In genomic region chr20:39876974-39877615, GRCh38 we compare ENCODE assay signal across 20 cellular contexts.
A peak's percentile ranks its signal among the peaks of the same experiment; 100 is the strongest.
DNase-seq lines count a peak whose midpoint lies in the region; ATAC-seq, FAIRE-seq and TF ChIP-seq lines count a peak whose summit lies in the region.
"Had no signal": no experiment of that assay in that cellular context is flagged by ENCODE, and none has a peak within 500 bp of the region (broad histone marks: within the 10 kb centered on the region; RNA-seq: fewer than 3 reads in every experiment).

No MANE protein-coding gene starts in this region.

- peak; percentile 70 for DNase-seq in DMS153 treated with DMSO at 0.1 percent for 48 hours (lab: John Stamatoyannopoulos, UW; ENCODE audit: unreplicated experiment)
- DNase-seq in NCI-H128 (lab: John Stamatoyannopoulos, UW; ENCODE audit: unreplicated experiment): peak; percentile 77
- peak; percentile 51 to 73 for DNase-seq in NCI-H446 (lab: John Stamatoyannopoulos, UW)
- no peak for DNase-seq in endodermal cell
- DNase-seq in HTR-8/SVneo (ENCODE audit: insufficient read length, low spot score): no peak
- no peak for DNase-seq in HFFc6
- no peak for DNase-seq in GM19238 (ENCODE audit: insufficient read length, low spot score)
- DNase-seq: activated CD4-positive, CD25-positive, alpha-beta regulatory T cell treated with anti-CD3 and anti-CD28 coated beads, Interleukin-2, amount 50 U/mL, for 72 hours; activated gamma-delta T cell treated with Interleukin-2 at 50 U/mL for 16 hours; anterior cingulate cortex; CD4-positive, alpha-beta T cell; heart left ventricle; NCI-H1694 treated with DMSO at 0.1 percent for 48 hours; SIG-M5 had no signal

- no peak overlapping the region for H3K9ac ChIP-seq in endodermal cell (ENCODE audit: extremely low read depth, low read length, poor library complexity, severe bottlenecking)

- peaks cover 2% of the 10 kb centered on the region for H3K9me3 Mint-ChIP-seq in endodermal cell
- H3K9me3 Mint-ChIP-seq in HFFc6: no peaks in the 10 kb centered on the region
- H3K9me3 Mint-ChIP-seq: T-helper 2 cell treated with Interferon-gamma antibody and Interleukin-4, amounts not matched to agents 5 μg/mL and 100 μg/mL, for 36 hours had no signal

- H3K4me3 Mint-ChIP-seq in endodermal cell (no peak overlapping the region), HFFc6 (no peak overlapping the region)
- H3K4me3 Mint-ChIP-seq: CD4-positive, alpha-beta T cell; mesothelial cell of epicardium; T-helper 2 cell treated with Interferon-gamma antibody and Interleukin-4, amounts not matched to agents 5 μg/mL and 100 μg/mL, for 36 hours had no signal

- no peak overlapping the region for H3K4me3 ChIP-seq in endodermal cell (ENCODE audit: low read length)
- H3K4me3 ChIP-seq: heart left ventricle, K562 had no signal

- H3K27ac Mint-ChIP-seq in endodermal cell (no peak overlapping the region), HFFc6 (no peak overlapping the region)
- H3K27ac Mint-ChIP-seq: CD4-positive, alpha-beta T cell; mesothelial cell of epicardium; T-helper 2 cell treated with Interferon-gamma antibody and Interleukin-4, amounts not matched to agents 5 μg/mL and 100 μg/mL, for 36 hours had no signal

- no peaks in the 10 kb centered on the region for H3K36me3 ChIP-seq in endodermal cell (ENCODE audit: control insufficient read depth, insufficient read depth, low read length)
- H3K36me3 ChIP-seq: heart left ventricle had no signal

- 86 to 93% methylated on average over 7 to 10 of the region's 10 CpGs for WGBS in endodermal cell (ENCODE audit: insufficient coverage in 1 of 2, insufficient read length in 1 of 2), 2 experiments

- peaks cover 7% of the 10 kb centered on the region for H3K27me3 ChIP-seq in endodermal cell (ENCODE audit: control insufficient read depth, insufficient read depth, low read length, poor library complexity, severe bottlenecking)

- H3K9me3 ChIP-seq in endodermal cell (ENCODE audit: control insufficient read depth, low read length): peaks cover 7% of the 10 kb centered on the region

- ATAC-seq in GM21825 (IDR thresholded peaks at IDR 0.05; ENCODE audit: unreplicated experiment): no peak
- ATAC-seq: heart left ventricle, K562, sciatic nerve had no signal

- H3K27ac ChIP-seq in endodermal cell (ENCODE audit: low read depth, low read length): peak overlapping the region; percentile 16
- H3K27ac ChIP-seq: heart left ventricle had no signal

- TF ChIP-seq CTCF in endodermal cell (conservative IDR thresholded peaks at IDR 0.05): no peak
- TF ChIP-seq CTCF in HFFc6 (IDR thresholded peaks at IDR 0.05): no peak

- H3K4me1 ChIP-seq in endodermal cell (ENCODE audit: control insufficient read depth, insufficient read depth, low read length): peaks cover 18% of the 10 kb centered on the region

- peaks cover 35% of the 10 kb centered on the region for H3K4me1 Mint-ChIP-seq in endodermal cell
- H3K4me1 Mint-ChIP-seq in HFFc6 (ENCODE audit: low read depth): no peaks in the 10 kb centered on the region; the same call in 1 of the 2 replicates

- FAIRE-seq in HTR-8/SVneo (lab: Jason Lieb, UNC): no peak
- FAIRE-seq: K562, keratinocyte had no signal

- H3K36me3 Mint-ChIP-seq in endodermal cell (ENCODE audit: low read depth) (peaks cover 1% of the 10 kb centered on the region), HFFc6 (ENCODE audit: low read depth) (no peaks in the 10 kb centered on the region)
- H3K36me3 Mint-ChIP-seq: mesothelial cell of epicardium had no signal

- H3K27me3 Mint-ChIP-seq in endodermal cell (ENCODE audit: insufficient read depth) (no peaks in the 10 kb centered on the region), HFFc6 (ENCODE audit: insufficient read depth) (no peaks in the 10 kb centered on the region)

Comparison
In these comparisons a context has a peak if more than half of its experiments do, and no peak if none do; other contexts are left out.
1. DNase-seq: peak in DMS153 treated with DMSO at 0.1 percent for 48 hours (single experiment), NCI-H128 (single experiment) and NCI-H446 (2 of 2); none in endodermal cell (single experiment), HTR-8/SVneo (single experiment), HFFc6 (single experiment) and GM19238 (single experiment).